ENCODE assay signal across 24 cellular contexts in genomic region chr10:61612009-61612408, GRCh38. TPM values are rescaled to one million over a fixed set of nuclear protein-coding genes. Genes with fewer than 3 reads are reported as not detected.
DNase-seq lines count a peak whose midpoint lies in the region; ATAC-seq, FAIRE-seq and TF ChIP-seq lines count a peak whose summit lies in the region.
"Had no signal": no experiment of that assay in that cellular context is flagged by ENCODE, and none has a peak within 500 bp of the region (broad histone marks: within the 10 kb centered on the region; RNA-seq: fewer than 3 reads in every experiment).

No MANE protein-coding gene starts in this region.

- CTCF ChIA-PET in MCF 10A (lab: Yijun Ruan, JAX) (no interaction called here), mammary epithelial cell (lab: Charles Lee; ENCODE audit: low non-redundant PET) (no interaction called here)

- H2AFZ ChIP-seq in mammary epithelial cell (ENCODE audit: low read depth, low read length), result no peak overlapping the region
- H2AFZ ChIP-seq: GM23248 had no signal

- H3K27me3 ChIP-seq in mammary epithelial cell (ENCODE audit: insufficient read depth, low read length) (no peaks in the 10 kb centered on the region), tibial artery (no peaks in the 10 kb centered on the region)
- H3K27me3 ChIP-seq: BLaER1 treated with 17β-estradiol and CSF1 and Interleukin-3, amounts not matched to agents 10 nM and 100 nM; SJCRH30 had no signal

- no peaks in the 10 kb centered on the region for H3K36me3 Mint-ChIP-seq in MCF 10A (ENCODE audit: insufficient read depth, unreplicated experiment)
- H3K36me3 Mint-ChIP-seq: CD8-positive, alpha-beta memory T cell had no signal

- H3K9ac ChIP-seq in mammary epithelial cell (ENCODE audit: insufficient read depth, low read length) (no peak overlapping the region), kidney (ENCODE audit: low read length in 2 of 2) (no peak overlapping the region)
- H3K9ac ChIP-seq: BLaER1 treated with 17β-estradiol and CSF1 and Interleukin-3, amounts not matched to agents 10 nM and 100 nM; GM23248 had no signal

- WGBS in mammary epithelial cell (ENCODE audit: low coverage, missing lambda C conversion rate), result 0% methylated on average over 2 of the region's 2 CpGs

- no peak overlapping the region for H3K27ac ChIP-seq in mammary epithelial cell (ENCODE audit: insufficient read depth, low read depth, low read length)
- H3K27ac ChIP-seq in kidney (ENCODE audit: low read depth in 2 of 2, low read length in 2 of 2), result no peak overlapping the region
- H3K27ac ChIP-seq in tibial artery, result no peak overlapping the region
- H3K27ac ChIP-seq: A549; BLaER1 treated with 17β-estradiol and CSF1 and Interleukin-3, amounts not matched to agents 10 nM and 100 nM; GM23248; RWPE1; SJCRH30 had no signal

- no peak overlapping the region for H3K4me3 ChIP-seq in mammary epithelial cell (replicated peaks in 1 of 3; ENCODE audit: insufficient read depth in 1 of 3, low read depth in 2 of 3, low read length in 3 of 3)
- no peak overlapping the region for H3K4me3 ChIP-seq in kidney (ENCODE audit: low read length in 2 of 2)
- no peak overlapping the region for H3K4me3 ChIP-seq in tibial artery
- H3K4me3 ChIP-seq: A549; BLaER1 treated with 17β-estradiol and CSF1 and Interleukin-3, amounts not matched to agents 10 nM and 100 nM; GM12878; GM23248; K562; SJCRH30 had no signal

- H3K4me2 ChIP-seq in mammary epithelial cell (ENCODE audit: insufficient read depth, low read depth, low read length), result no peak overlapping the region
- H3K4me2 ChIP-seq: A549; BLaER1 treated with 17β-estradiol and CSF1 and Interleukin-3, amounts not matched to agents 10 nM and 100 nM had no signal

- DNase-seq in MCF 10A (ENCODE audit: unreplicated experiment) (peak; percentile 45), mammary epithelial cell (no peak), NCI-H748 (lab: John Stamatoyannopoulos, UW; ENCODE audit: unreplicated experiment) (peak; percentile 18), kidney (peak; percentile 67), tibial artery (peak; percentile 36 to 66), posterior vena cava (ENCODE audit: low spot score) (no peak), cortex of kidney (lab: John Stamatoyannopoulos, UW) (no peak)
- DNase-seq: CD8-positive, alpha-beta memory T cell; DND-41; GM23248; MV-4-11; NCI-H2081; NCI-H524 treated with DMSO at 0.1 percent for 48 hours; PC-3; SJCRH30 had no signal

- no peaks in the 10 kb centered on the region for H3K27me3 Mint-ChIP-seq in MCF 10A (ENCODE audit: insufficient read depth, unreplicated experiment)

- no peak for TF ChIP-seq CTCF in MCF 10A (IDR thresholded peaks at IDR 0.05; ENCODE audit: unreplicated experiment)
- no peak for TF ChIP-seq CTCF in mammary epithelial cell (conservative IDR thresholded peaks at IDR 0.05 in 1 of 2, IDR thresholded peaks at IDR 0.05 in 1 of 2; ENCODE audit: extremely low read depth in 1 of 2, insufficient read depth in 1 of 2, low read depth in 1 of 2, low read length in 2 of 2)
- TF ChIP-seq CTCF in kidney (IDR thresholded peaks at IDR 0.05; ENCODE audit: borderline replicate concordance, extremely low read depth, insufficient read depth), result no peak
- TF ChIP-seq CTCF in tibial artery (IDR thresholded peaks at IDR 0.05), result no peak

- H3K4me1 Mint-ChIP-seq in MCF 10A (ENCODE audit: insufficient read depth, unreplicated experiment), result peaks cover 28% of the 10 kb centered on the region
- H3K4me1 Mint-ChIP-seq: CD8-positive, alpha-beta memory T cell had no signal

- dilution Hi-C loops in mammary epithelial cell (cut with HindIII; ENCODE audit: low sequenced_read_pairs), result no loop called here

- H3K9me3 Mint-ChIP-seq in MCF 10A (ENCODE audit: unreplicated experiment), result no peaks in the 10 kb centered on the region
- H3K9me3 Mint-ChIP-seq: CD8-positive, alpha-beta memory T cell had no signal

- intact Hi-C loops in MCF 10A (cut with micrococcal nuclease) (loop anchor here (5.0 kb wide), 1 partner anchor 880 kb away; no protein-coding TSS in a partner anchor), mammary epithelial cell (cut with micrococcal nuclease) (no loop called here), kidney (cut with DNase I) (no loop called here), tibial artery (cut with DNase I; ENCODE audit: low total_unique reads) (no loop called here), posterior vena cava (cut with DNase I) (no loop called here)

- H3K4me3 Mint-ChIP-seq in MCF 10A (ENCODE audit: unreplicated experiment), result no peak overlapping the region
- H3K4me3 Mint-ChIP-seq: CD8-positive, alpha-beta memory T cell had no signal

- H3K9me3 ChIP-seq in mammary epithelial cell (replicated peaks; ENCODE audit: insufficient read depth, low read length), result no peaks in the 10 kb centered on the region
- no peaks in the 10 kb centered on the region for H3K9me3 ChIP-seq in kidney (ENCODE audit: control insufficient read depth in 1 of 2, low read length in 2 of 2)
- H3K9me3 ChIP-seq in tibial artery, result no peaks in the 10 kb centered on the region
- H3K9me3 ChIP-seq: A549; BLaER1 treated with 17β-estradiol and CSF1 and Interleukin-3, amounts not matched to agents 10 nM and 100 nM; SJCRH30 had no signal

- no peak for FAIRE-seq in kidney (lab: Jason Lieb, UNC)
- FAIRE-seq: A549, D721Med, G401.6, GM12878, GM18507 had no signal

- no peaks in the 10 kb centered on the region for H4K20me1 ChIP-seq in mammary epithelial cell (ENCODE audit: insufficient read depth, low read length)
- H4K20me1 ChIP-seq: BLaER1 treated with 17β-estradiol and CSF1 and Interleukin-3, amounts not matched to agents 10 nM and 100 nM had no signal

- no peaks in the 10 kb centered on the region for H3K4me1 ChIP-seq in mammary epithelial cell (ENCODE audit: insufficient read depth, low read length)
- peaks cover 0 to 10% of the 10 kb centered on the region in 2 donors for H3K4me1 ChIP-seq in kidney (ENCODE audit: control insufficient read depth in 1 of 2, insufficient read depth in 1 of 2, low read depth in 1 of 2, low read length in 2 of 2)
- H3K4me1 ChIP-seq in tibial artery, result peaks cover 0 to 22% (median 7%) of the 10 kb centered on the region in 4 donors

- no TSS peak for BruUV-seq in MCF 10A (replicated peaks; lab: Mats Ljungman, UMichigan)
- no TSS peak for BruUV-seq in mammary epithelial cell (replicated peaks; lab: Mats Ljungman, UMichigan)

- POLR2A ChIA-PET in MCF 10A (lab: Yijun Ruan, JAX), result interaction anchor here (0.6 to 3.3 kb wide), 7 partner anchors 12 to 381 kb away, joined by 3 to 19 read pairs (median 8); no protein-coding TSS in a partner anchor

- no peaks in the 10 kb centered on the region for H3K36me3 ChIP-seq in mammary epithelial cell (ENCODE audit: insufficient read depth, low read length)
- H3K36me3 ChIP-seq in kidney (ENCODE audit: control insufficient read depth in 1 of 2, insufficient read depth in 2 of 2, low read length in 2 of 2), result no peaks in the 10 kb centered on the region
- no peaks in the 10 kb centered on the region for H3K36me3 ChIP-seq in tibial artery
- H3K36me3 ChIP-seq: BLaER1 treated with 17β-estradiol and CSF1 and Interleukin-3, amounts not matched to agents 10 nM and 100 nM; SJCRH30 had no signal

- ATAC-seq in GM19035 (IDR thresholded peaks at IDR 0.05; ENCODE audit: unreplicated experiment), result no peak
- ATAC-seq: A549, GM12878 had no signal

- in situ Hi-C loops in mammary epithelial cell (cut with MboI; ENCODE audit: low sequenced_read_pairs in 2 of 2), result loop anchor here in 1 of 2 donors (25.0 kb wide), 1 partner anchor 125 kb away; no protein-coding TSS in a partner anchor

- peak overlapping the region; percentile 43 for H3K27ac Mint-ChIP-seq in MCF 10A (ENCODE audit: low read depth, unreplicated experiment)
- H3K27ac Mint-ChIP-seq: CD8-positive, alpha-beta memory T cell had no signal

- H3K79me2 ChIP-seq in mammary epithelial cell (ENCODE audit: insufficient read depth, low read length), result no peaks in the 10 kb centered on the region

RNA-seq across cellular contexts. Expression of gene CABCOCO1, which starts 50.7 kb away (rescaled TPM):
- total RNA-seq in MCF 10A (2022), result not detected in 2 replicates
- total RNA-seq in mammary epithelial cell, result not detected
- polyA plus RNA-seq in mammary epithelial cell, result not detected
- polyA minus RNA-seq in mammary epithelial cell, result not detected
- total RNA-seq in kidney, result 2.3 TPM
- polyA plus RNA-seq in kidney (ENCODE audit: insufficient read depth, low read depth, low replicate concordance), result 1.5 TPM
- total RNA-seq in posterior vena cava, result 1 to 10 TPM; 1.4 TPM
- total RNA-seq: CD8-positive, alpha-beta memory T cell; GM12878; K562; PC-3; SJCRH30 had no signal
- polyA plus RNA-seq: CD8-positive, alpha-beta memory T cell; GM12878 had no signal

Comparison
In these comparisons a context has a peak if more than half of its experiments do, and no peak if none do; other contexts are left out.
1. DNase-seq: peak in MCF 10A (single experiment), NCI-H748 (single experiment), kidney (single experiment) and tibial artery (2 of 2); none in mammary epithelial cell (single experiment), posterior vena cava (single experiment) and cortex of kidney (single experiment).